In genomic region chr15:62895905-62896316, GRCh38 we compare ENCODE assay signal across 10 cellular contexts.
DNase-seq lines count a peak whose midpoint lies in the region; ATAC-seq and TF ChIP-seq lines count a peak whose summit lies in the region.
"Had no signal": no experiment of that assay in that cellular context is flagged by ENCODE, and none has a peak within 500 bp of the region (broad histone marks: within the 10 kb centered on the region; RNA-seq: fewer than 3 reads in every experiment).

No MANE protein-coding gene starts in this region.

- intact Hi-C loops in Caco-2 (cut with micrococcal nuclease; ENCODE audit: unreplicated experiment): loop anchor here (1.0 to 5.0 kb wide), 2 partner anchors 114 to 149 kb away; no protein-coding TSS in a partner anchor
- intact Hi-C loops in ovary (cut with DNase I): loop anchor here in 1 of 4 donors (10.0 kb wide), 1 partner anchor 1339 kb away; no protein-coding TSS in a partner anchor

- H3K27me3 Mint-ChIP-seq in Caco-2 (ENCODE audit: insufficient read depth, unreplicated experiment): no peaks in the 10 kb centered on the region
- peaks cover 4% of the 10 kb centered on the region for H3K27me3 Mint-ChIP-seq in T-helper 2 cell treated with Interferon-gamma antibody and Interleukin-4, amounts not matched to agents 5 μg/mL and 100 μg/mL, for 36 hours (ENCODE audit: low read depth)

- no peak overlapping the region for H3K4ac ChIP-seq in neuronal stem cell (ENCODE audit: low read length)

- H2BK5ac ChIP-seq in neuronal stem cell (ENCODE audit: low read length): no peak overlapping the region

- no peak overlapping the region for H3K4me3 ChIP-seq in Caco-2 (ENCODE audit: low read depth, low read length)
- H3K4me3 ChIP-seq in Peyer's patch: no peak overlapping the region
- H3K4me3 ChIP-seq in esophagus (ENCODE audit: low read depth in 1 of 2, low read length in 2 of 2): no peak overlapping the region
- H3K4me3 ChIP-seq in neuronal stem cell (ENCODE audit: low read length in 2 of 2): no peak overlapping the region
- H3K4me3 ChIP-seq in ovary: no peak overlapping the region

- H3K9me3 Mint-ChIP-seq in Caco-2 (ENCODE audit: unreplicated experiment): no peaks in the 10 kb centered on the region
- H3K9me3 Mint-ChIP-seq in T-helper 2 cell treated with Interferon-gamma antibody and Interleukin-4, amounts not matched to agents 5 μg/mL and 100 μg/mL, for 36 hours: no peaks in the 10 kb centered on the region
- H3K9me3 Mint-ChIP-seq: immature natural killer cell had no signal

- no peak overlapping the region for H2BK12ac ChIP-seq in neuronal stem cell (ENCODE audit: low read length)

- H3K4me3 Mint-ChIP-seq in Caco-2 (ENCODE audit: unreplicated experiment): peak overlapping the region; percentile 55
- no peak overlapping the region for H3K4me3 Mint-ChIP-seq in T-helper 2 cell treated with Interferon-gamma antibody and Interleukin-4, amounts not matched to agents 5 μg/mL and 100 μg/mL, for 36 hours
- H3K4me3 Mint-ChIP-seq: immature natural killer cell had no signal

- no peak overlapping the region for H3K4me2 ChIP-seq in neuronal stem cell (ENCODE audit: insufficient read depth, low read length, poor library complexity, severe bottlenecking)

- H2AFZ ChIP-seq in neuronal stem cell (ENCODE audit: low read length): peak overlapping the region; percentile 82

- BruUV-seq in Caco-2 (replicated peaks; lab: Mats Ljungman, UMichigan): no TSS peak

- TF ChIP-seq CTCF in Caco-2 (IDR thresholded peaks at IDR 0.05; ENCODE audit: insufficient read depth in 1 of 2, low read depth in 1 of 2, low read length in 1 of 2, severe bottlenecking in 1 of 2, unreplicated experiment in 1 of 2) (no peak), Peyer's patch (IDR thresholded peaks at IDR 0.05) (no peak), ovary (IDR thresholded peaks at IDR 0.05) (no peak)

- peak overlapping the region; percentile 53 for H3K27ac Mint-ChIP-seq in Caco-2 (ENCODE audit: unreplicated experiment)
- no peak overlapping the region for H3K27ac Mint-ChIP-seq in T-helper 2 cell treated with Interferon-gamma antibody and Interleukin-4, amounts not matched to agents 5 μg/mL and 100 μg/mL, for 36 hours
- H3K27ac Mint-ChIP-seq: immature natural killer cell had no signal

- H2AK5ac ChIP-seq in neuronal stem cell (ENCODE audit: low read depth, low read length): no peak overlapping the region

- no peaks in the 10 kb centered on the region for H3K36me3 ChIP-seq in Caco-2 (ENCODE audit: control insufficient read depth, insufficient read depth, low read length)
- H3K36me3 ChIP-seq in Peyer's patch: no peaks in the 10 kb centered on the region
- H3K36me3 ChIP-seq in esophagus (ENCODE audit: control insufficient read depth in 2 of 2, insufficient read depth in 2 of 2, low read length in 1 of 2): no peaks in the 10 kb centered on the region
- H3K36me3 ChIP-seq in neuronal stem cell (replicated peaks in 1 of 2; ENCODE audit: control insufficient read depth in 2 of 2, insufficient read depth in 2 of 2, low read length in 2 of 2): no peaks in the 10 kb centered on the region
- no peaks in the 10 kb centered on the region for H3K36me3 ChIP-seq in ovary

- no peak overlapping the region for H3K9ac ChIP-seq in neuronal stem cell (ENCODE audit: low read depth, low read length, poor library complexity)

- POLR2A ChIA-PET in Caco-2 (lab: Charles Lee): interaction anchor here (1.1 kb wide), 1 partner anchor 45 kb away, joined by 3 read pairs; no protein-coding TSS in a partner anchor

- H3K4me1 ChIP-seq in Caco-2 (peaks cover 48% of the 10 kb centered on the region), Peyer's patch (peaks cover 0 to 27% (median 0%) of the 10 kb centered on the region in 4 donors), esophagus (ENCODE audit: control insufficient read depth in 2 of 2, insufficient read depth in 2 of 2, low read length in 1 of 2) (peaks cover 4 to 9% of the 10 kb centered on the region in 2 donors), neuronal stem cell (ENCODE audit: control insufficient read depth in 2 of 2, insufficient read depth in 1 of 2, low read depth in 1 of 2, low read length in 2 of 2) (peaks cover 17 to 21% of the 10 kb centered on the region in 2 donors), ovary (ENCODE audit: insufficient read depth) (peaks cover 3% of the 10 kb centered on the region)

- H3K27me3 ChIP-seq in Caco-2 (replicated peaks; ENCODE audit: control insufficient read depth, insufficient read depth, low read length) (no peaks in the 10 kb centered on the region), Peyer's patch (no peaks in the 10 kb centered on the region), esophagus (ENCODE audit: control insufficient read depth in 1 of 2, insufficient read depth in 2 of 2, low read length in 2 of 2) (no peaks in the 10 kb centered on the region), neuronal stem cell (ENCODE audit: control insufficient read depth in 3 of 3, insufficient read depth in 3 of 3, low read depth in 1 of 3, low read length in 3 of 3) (no peaks in the 10 kb centered on the region), ovary (no peaks in the 10 kb centered on the region)

- H3K4me1 Mint-ChIP-seq in Caco-2 (ENCODE audit: low read depth, unreplicated experiment): peaks cover 41% of the 10 kb centered on the region
- H3K4me1 Mint-ChIP-seq in T-helper 2 cell treated with Interferon-gamma antibody and Interleukin-4, amounts not matched to agents 5 μg/mL and 100 μg/mL, for 36 hours (ENCODE audit: low read depth): no peaks in the 10 kb centered on the region
- H3K4me1 Mint-ChIP-seq: immature natural killer cell had no signal

- TF ChIP-seq POLR2A in Peyer's patch (IDR thresholded peaks at IDR 0.05) (no peak), ovary (IDR thresholded peaks at IDR 0.05) (no peak)

- H3K36me3 Mint-ChIP-seq in Caco-2 (ENCODE audit: insufficient read depth, unreplicated experiment): peaks cover 14% of the 10 kb centered on the region
- H3K36me3 Mint-ChIP-seq in T-helper 2 cell treated with Interferon-gamma antibody and Interleukin-4, amounts not matched to agents 5 μg/mL and 100 μg/mL, for 36 hours (ENCODE audit: low read depth): no peaks in the 10 kb centered on the region
- H3K36me3 Mint-ChIP-seq: immature natural killer cell had no signal

- no peaks in the 10 kb centered on the region for H3K79me1 ChIP-seq in neuronal stem cell (ENCODE audit: low read depth, low read length)

- no peak overlapping the region for H4K8ac ChIP-seq in neuronal stem cell (ENCODE audit: low read depth, low read length)

- H3K27ac ChIP-seq in Peyer's patch (peak overlapping the region in 3 of 4 donors; percentile 10 to 73 (median 46)), esophagus (ENCODE audit: low read depth in 2 of 2, low read length in 1 of 2) (peak overlapping the region; percentile 81 to 82), neuronal stem cell (replicated peaks; ENCODE audit: low read length) (peak overlapping the region; percentile 1), ovary (no peak overlapping the region)

- ATAC-seq in GM19455 (IDR thresholded peaks at IDR 0.05; ENCODE audit: unreplicated experiment): no peak

- H3K23ac ChIP-seq in neuronal stem cell (ENCODE audit: low read depth, low read length, poor library complexity): no peak overlapping the region

- no peak for TF ChIP-seq EP300 in ovary (IDR thresholded peaks at IDR 0.05)

- DNase-seq in Caco-2 (no peak), Peyer's patch (no peak), neuronal stem cell (ENCODE audit: low spot score) (no peak), ovary (no peak), NCI-H128 (lab: John Stamatoyannopoulos, UW; ENCODE audit: unreplicated experiment) (no peak)
- no peak for DNase-seq in T-helper 2 cell treated with Interferon-gamma antibody and Interleukin-4, amounts not matched to agents 5 μg/mL and 100 μg/mL, for 36 hours (ENCODE audit: low spot score)
- DNase-seq: immature natural killer cell, NCI-H1417 treated with DMSO at 0.1 percent for 48 hours had no signal

- H3K14ac ChIP-seq in neuronal stem cell (ENCODE audit: low read length): no peak overlapping the region

- H3K9me3 ChIP-seq in Caco-2 (no peaks in the 10 kb centered on the region), Peyer's patch (no peaks in the 10 kb centered on the region), esophagus (ENCODE audit: control insufficient read depth in 2 of 2, insufficient read depth in 1 of 2, low read depth in 1 of 2, low read length in 1 of 2) (no peaks in the 10 kb centered on the region), neuronal stem cell (replicated peaks in 1 of 2; ENCODE audit: control insufficient read depth in 2 of 2, insufficient read depth in 1 of 2, low read depth in 1 of 2, low read length in 2 of 2) (no peaks in the 10 kb centered on the region), ovary (no peaks in the 10 kb centered on the region)

- H2BK120ac ChIP-seq in neuronal stem cell (ENCODE audit: low read depth, low read length): no peak overlapping the region

- H4K91ac ChIP-seq in neuronal stem cell (ENCODE audit: low read depth, low read length, poor library complexity): no peak overlapping the region

- CTCF ChIA-PET in Caco-2 (lab: Charles Lee): interaction anchor here (1.5 kb wide), 1 partner anchor 152 kb away, joined by 5 read pairs; no protein-coding TSS in a partner anchor

- H3K18ac ChIP-seq in neuronal stem cell (ENCODE audit: low read length): no peak overlapping the region

- no peak overlapping the region for H2BK15ac ChIP-seq in neuronal stem cell (ENCODE audit: low read length)

- WGBS in esophagus, 2 donors: 51 to 61% methylated on average over 1 of the region's 1 CpG
- no CpG with 5 or more reads among the region's 1 CpG for WGBS in neuronal stem cell (ENCODE audit: extremely low coverage in 2 of 2, insufficient read length in 2 of 2, insufficient replicate concordance in 1 of 2), 2 donors
- WGBS in ovary, 3 donors: 61 to 74% (median 68%) methylated on average over 1 of the region's 1 CpG

Comparison
In these comparisons a context has a peak if more than half of its experiments do, and no peak if none do; other contexts are left out.
1. H3K27ac ChIP-seq: peak in Peyer's patch (3 of 4), esophagus (2 of 2) and neuronal stem cell (single experiment); none in ovary (0 of 2).